ENCODE assay signal across 1 cellular context in the genomic region with DNA sequence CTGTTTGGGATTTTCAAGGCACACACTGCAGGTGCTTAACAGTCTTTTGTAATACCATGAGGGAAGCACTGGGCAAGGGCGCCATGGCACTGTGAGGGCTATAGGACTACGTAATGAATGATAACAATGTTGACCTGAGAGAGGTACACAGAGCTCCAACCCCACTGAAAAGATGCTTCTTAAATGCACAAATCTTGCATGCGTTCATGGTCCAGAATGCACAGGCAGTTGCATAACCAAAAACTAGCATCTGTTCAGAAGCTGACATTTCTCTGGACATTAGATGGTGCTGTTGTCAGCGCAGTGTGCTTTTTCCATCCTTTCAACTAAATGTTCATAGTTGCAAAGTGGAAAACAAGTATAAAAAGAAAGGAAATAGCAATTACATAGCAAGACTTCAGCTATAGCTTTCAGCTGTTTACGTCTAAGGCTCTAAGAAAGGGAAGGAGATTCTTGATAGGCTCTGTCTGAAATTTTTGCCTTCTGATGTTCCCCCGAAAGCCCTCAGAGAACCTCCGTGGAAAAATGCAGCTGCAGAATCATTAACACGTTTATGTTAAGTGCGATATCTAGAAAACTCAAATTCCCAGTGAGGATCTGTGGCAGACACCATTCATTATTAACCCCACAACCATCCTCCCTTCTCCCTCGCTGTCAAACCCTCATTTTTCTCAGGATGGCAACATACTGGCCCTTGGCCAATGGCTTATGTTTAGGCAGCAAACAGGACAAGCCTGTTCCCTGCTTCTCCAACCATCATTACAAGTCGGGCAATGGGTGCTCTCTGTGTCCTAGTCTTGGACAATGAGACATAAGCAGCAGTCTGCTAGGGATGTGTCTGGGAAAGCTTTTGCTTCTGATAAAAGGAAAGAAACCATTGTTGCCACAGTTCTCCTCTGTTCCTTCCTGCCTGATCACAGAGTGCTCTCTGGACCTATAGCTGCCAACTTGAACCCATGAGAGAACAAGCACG.
TF ChIP-seq lines count a peak whose summit lies in the region.

No MANE protein-coding gene starts in this region.

TF ChIP-seq in HEK293, 187 proteins besides CTCF, POLR2A, EP300 and RAD21 (continued from another document):
- TF ChIP-seq ZNF621 (tag by site-specific recombination; IDR thresholded peaks at IDR 0.05), result no peak
- TF ChIP-seq ZNF157 (tag by site-specific recombination; IDR thresholded peaks at IDR 0.05), result no peak; the same call in 1 of the 2 replicates
- TF ChIP-seq ZNF138 (tag by site-specific recombination; IDR thresholded peaks at IDR 0.05; ENCODE audit: borderline replicate concordance), result no peak
- no peak for TF ChIP-seq ZNF175 (tag by site-specific recombination; IDR thresholded peaks at IDR 0.05)
- no peak for TF ChIP-seq ZNF211 (tag by site-specific recombination; IDR thresholded peaks at IDR 0.05; ENCODE audit: low read depth)
- no peak for TF ChIP-seq ZNF514 (tag by site-specific recombination; IDR thresholded peaks at IDR 0.05)
- TF ChIP-seq ZBTB21 (tag by site-specific recombination; IDR thresholded peaks at IDR 0.05), result no peak
- TF ChIP-seq ZNF423 (tag by site-specific recombination; IDR thresholded peaks at IDR 0.05), result no peak
- no peak for TF ChIP-seq ZNF792 (tag by site-specific recombination; IDR thresholded peaks at IDR 0.05)
- TF ChIP-seq ZNF660 (tag by site-specific recombination; IDR thresholded peaks at IDR 0.05), result no peak
- peak; percentile 88 for TF ChIP-seq ZNF654 (tag by site-specific recombination; IDR thresholded peaks at IDR 0.05; ENCODE audit: low read depth)
- TF ChIP-seq ZNF600 (tag by site-specific recombination; IDR thresholded peaks at IDR 0.05), result peak; percentile 99
- TF ChIP-seq ZNF704 (tag by site-specific recombination; IDR thresholded peaks at IDR 0.05), result no peak
- TF ChIP-seq ZNF629 (tag by site-specific recombination; IDR thresholded peaks at IDR 0.05), result no peak
- TF ChIP-seq ZNF518A (tag by site-specific recombination; conservative IDR thresholded peaks at IDR 0.05; ENCODE audit: low read depth), result no peak
- TF ChIP-seq SP7 (tag by site-specific recombination; IDR thresholded peaks at IDR 0.05), result no peak
- no peak for TF ChIP-seq ZNF146 (tag by site-specific recombination; IDR thresholded peaks at IDR 0.05)
- no peak for TF ChIP-seq REST (tag by site-specific recombination; IDR thresholded peaks at IDR 0.05)
- no peak for TF ChIP-seq ZNF561 (tag by site-specific recombination; IDR thresholded peaks at IDR 0.05; ENCODE audit: borderline replicate concordance)
- TF ChIP-seq ZNF2 (tag by site-specific recombination; IDR thresholded peaks at IDR 0.05), result peak; percentile 100
- TF ChIP-seq ZNF202 (tag by site-specific recombination; IDR thresholded peaks at IDR 0.05; ENCODE audit: borderline replicate concordance), result no peak
- TF ChIP-seq, protein P1, sequence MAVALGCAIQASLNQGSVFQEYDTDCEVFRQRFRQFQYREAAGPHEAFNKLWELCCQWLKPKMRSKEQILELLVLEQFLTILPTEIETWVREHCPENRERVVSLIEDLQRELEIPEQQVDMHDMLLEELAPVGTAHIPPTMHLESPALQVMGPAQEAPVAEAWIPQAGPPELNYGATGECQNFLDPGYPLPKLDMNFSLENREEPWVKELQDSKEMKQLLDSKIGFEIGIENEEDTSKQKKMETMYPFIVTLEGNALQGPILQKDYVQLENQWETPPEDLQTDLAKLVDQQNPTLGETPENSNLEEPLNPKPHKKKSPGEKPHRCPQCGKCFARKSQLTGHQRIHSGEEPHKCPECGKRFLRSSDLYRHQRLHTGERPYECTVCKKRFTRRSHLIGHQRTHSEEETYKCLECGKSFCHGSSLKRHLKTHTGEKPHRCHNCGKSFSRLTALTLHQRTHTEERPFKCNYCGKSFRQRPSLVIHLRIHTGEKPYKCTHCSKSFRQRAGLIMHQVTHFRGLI (tag by site-specific recombination; IDR thresholded peaks at IDR 0.05), result no peak
- TF ChIP-seq ZNF501 (tag by site-specific recombination; IDR thresholded peaks at IDR 0.05), result no peak
